Comparison of ENCODE assay signal across 2 cellular contexts in the genomic region with DNA sequence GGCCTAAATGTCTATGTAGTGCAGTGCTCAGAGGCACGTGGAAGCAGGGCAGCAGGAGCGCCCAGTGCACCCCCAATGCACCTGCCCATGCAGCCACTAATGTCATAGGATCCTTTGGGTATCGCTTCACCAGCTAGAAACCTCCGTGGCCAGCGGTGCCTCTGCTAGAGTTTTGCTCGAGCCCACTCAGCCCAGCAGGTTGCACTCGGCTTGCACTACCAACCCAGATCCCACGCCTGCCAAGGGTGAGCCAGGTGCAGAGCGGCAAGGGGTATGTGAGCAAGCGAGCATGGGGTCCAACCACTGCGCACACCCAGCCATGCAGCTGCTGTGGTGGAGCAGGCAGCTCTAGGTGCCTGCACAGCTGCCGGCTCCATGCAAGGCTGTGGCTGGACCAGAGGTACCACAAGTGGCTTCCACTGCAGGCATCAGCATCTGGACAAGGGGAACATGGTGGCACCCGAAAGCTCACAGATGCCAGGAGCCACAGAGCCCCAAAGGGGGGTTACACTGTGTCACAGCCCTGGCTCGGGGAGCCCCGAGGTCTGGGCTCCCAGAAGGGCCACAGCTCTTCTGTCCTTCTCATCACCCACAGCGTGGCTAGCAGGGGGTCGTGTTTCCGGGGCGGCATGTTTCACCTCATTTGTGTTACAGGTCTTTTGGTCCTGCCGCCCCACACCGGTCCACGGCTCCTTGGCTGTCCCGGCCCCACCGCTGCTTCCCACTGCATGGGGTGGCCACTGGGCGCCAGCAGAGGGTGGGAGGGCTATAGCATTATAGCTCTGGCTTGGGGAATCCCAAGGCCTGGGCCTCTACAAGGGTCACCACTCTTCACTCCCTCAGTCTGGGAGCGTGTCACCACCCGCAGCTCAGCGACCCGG.
TF ChIP-seq lines count a peak whose summit lies in the region.

No MANE protein-coding gene starts in this region.

TF ChIP-seq in HepG2, 621 proteins besides CTCF, POLR2A, EP300 and RAD21:
- TF ChIP-seq ZNF777 (CRISPR knock-in tag; IDR thresholded peaks at IDR 0.05) (no peak), ZNF17 (CRISPR knock-in tag; IDR thresholded peaks at IDR 0.05) (no peak), MEIS2 (CRISPR knock-in tag; IDR thresholded peaks at IDR 0.05) (no peak), AGO2 (optimal IDR thresholded peaks at IDR 0.05; ENCODE audit: low read depth, low read length) (peak; percentile 30), RFX1 (IDR thresholded peaks at IDR 0.05) (no peak), RBFOX2 (IDR thresholded peaks at IDR 0.05; ENCODE audit: low read depth, low read length) (0 out of 2 replicates have a peak, but pooled peaks have one; percentile 21)
- TF ChIP-seq, protein P1, sequence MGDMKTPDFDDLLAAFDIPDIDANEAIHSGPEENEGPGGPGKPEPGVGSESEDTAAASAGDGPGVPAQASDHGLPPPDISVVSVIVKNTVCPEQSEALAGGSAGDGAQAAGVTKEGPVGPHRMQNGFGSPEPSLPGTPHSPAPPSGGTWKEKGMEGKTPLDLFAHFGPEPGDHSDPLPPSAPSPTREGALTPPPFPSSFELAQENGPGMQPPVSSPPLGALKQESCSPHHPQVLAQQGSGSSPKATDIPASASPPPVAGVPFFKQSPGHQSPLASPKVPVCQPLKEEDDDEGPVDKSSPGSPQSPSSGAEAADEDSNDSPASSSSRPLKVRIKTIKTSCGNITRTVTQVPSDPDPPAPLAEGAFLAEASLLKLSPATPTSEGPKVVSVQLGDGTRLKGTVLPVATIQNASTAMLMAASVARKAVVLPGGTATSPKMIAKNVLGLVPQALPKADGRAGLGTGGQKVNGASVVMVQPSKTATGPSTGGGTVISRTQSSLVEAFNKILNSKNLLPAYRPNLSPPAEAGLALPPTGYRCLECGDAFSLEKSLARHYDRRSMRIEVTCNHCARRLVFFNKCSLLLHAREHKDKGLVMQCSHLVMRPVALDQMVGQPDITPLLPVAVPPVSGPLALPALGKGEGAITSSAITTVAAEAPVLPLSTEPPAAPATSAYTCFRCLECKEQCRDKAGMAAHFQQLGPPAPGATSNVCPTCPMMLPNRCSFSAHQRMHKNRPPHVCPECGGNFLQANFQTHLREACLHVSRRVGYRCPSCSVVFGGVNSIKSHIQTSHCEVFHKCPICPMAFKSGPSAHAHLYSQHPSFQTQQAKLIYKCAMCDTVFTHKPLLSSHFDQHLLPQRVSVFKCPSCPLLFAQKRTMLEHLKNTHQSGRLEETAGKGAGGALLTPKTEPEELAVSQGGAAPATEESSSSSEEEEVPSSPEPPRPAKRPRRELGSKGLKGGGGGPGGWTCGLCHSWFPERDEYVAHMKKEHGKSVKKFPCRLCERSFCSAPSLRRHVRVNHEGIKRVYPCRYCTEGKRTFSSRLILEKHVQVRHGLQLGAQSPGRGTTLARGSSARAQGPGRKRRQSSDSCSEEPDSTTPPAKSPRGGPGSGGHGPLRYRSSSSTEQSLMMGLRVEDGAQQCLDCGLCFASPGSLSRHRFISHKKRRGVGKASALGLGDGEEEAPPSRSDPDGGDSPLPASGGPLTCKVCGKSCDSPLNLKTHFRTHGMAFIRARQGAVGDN (CRISPR knock-in tag; IDR thresholded peaks at IDR 0.05) = peak; percentile 48
- TF ChIP-seq, protein P2, sequence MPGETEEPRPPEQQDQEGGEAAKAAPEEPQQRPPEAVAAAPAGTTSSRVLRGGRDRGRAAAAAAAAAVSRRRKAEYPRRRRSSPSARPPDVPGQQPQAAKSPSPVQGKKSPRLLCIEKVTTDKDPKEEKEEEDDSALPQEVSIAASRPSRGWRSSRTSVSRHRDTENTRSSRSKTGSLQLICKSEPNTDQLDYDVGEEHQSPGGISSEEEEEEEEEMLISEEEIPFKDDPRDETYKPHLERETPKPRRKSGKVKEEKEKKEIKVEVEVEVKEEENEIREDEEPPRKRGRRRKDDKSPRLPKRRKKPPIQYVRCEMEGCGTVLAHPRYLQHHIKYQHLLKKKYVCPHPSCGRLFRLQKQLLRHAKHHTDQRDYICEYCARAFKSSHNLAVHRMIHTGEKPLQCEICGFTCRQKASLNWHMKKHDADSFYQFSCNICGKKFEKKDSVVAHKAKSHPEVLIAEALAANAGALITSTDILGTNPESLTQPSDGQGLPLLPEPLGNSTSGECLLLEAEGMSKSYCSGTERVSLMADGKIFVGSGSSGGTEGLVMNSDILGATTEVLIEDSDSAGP (CRISPR knock-in tag; IDR thresholded peaks at IDR 0.05; ENCODE audit: borderline replicate concordance) = 0 out of 2 replicates have a peak, but pooled peaks have one; percentile 29

TF ChIP-seq in H1, 55 proteins besides CTCF, POLR2A, EP300 and RAD21:
- TF ChIP-seq, protein P3, sequence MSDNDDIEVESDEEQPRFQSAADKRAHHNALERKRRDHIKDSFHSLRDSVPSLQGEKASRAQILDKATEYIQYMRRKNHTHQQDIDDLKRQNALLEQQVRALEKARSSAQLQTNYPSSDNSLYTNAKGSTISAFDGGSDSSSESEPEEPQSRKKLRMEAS (IDR thresholded peaks at IDR 0.05) = no peak
TF ChIP-seq in H1: peak in this region for 0.
